In genomic region chr16:85733839-85734170, GRCh38 we compare ENCODE assay signal across 2 cellular contexts.
TF ChIP-seq lines count a peak whose summit lies in the region.

No MANE protein-coding gene starts in this region.

TF ChIP-seq in GM23338, 12 proteins besides CTCF, POLR2A, EP300 and RAD21:
- TF ChIP-seq ETS1 (IDR thresholded peaks at IDR 0.05): no peak
- no peak for TF ChIP-seq ZNF331 (CRISPR knock-in tag; IDR thresholded peaks at IDR 0.05; ENCODE audit: low read depth)
- no peak for TF ChIP-seq ZNF462 (CRISPR knock-in tag; IDR thresholded peaks at IDR 0.05)
- TF ChIP-seq ZNF114 (CRISPR knock-in tag; IDR thresholded peaks at IDR 0.05): no peak
- no peak for TF ChIP-seq POLR2AphosphoS5 (IDR thresholded peaks at IDR 0.05; ENCODE audit: low read depth)
- no peak for TF ChIP-seq EZH2phosphoT487 (IDR thresholded peaks at IDR 0.05; ENCODE audit: unreplicated experiment)
- TF ChIP-seq EZH2 (IDR thresholded peaks at IDR 0.05; ENCODE audit: low read depth, unreplicated experiment): no peak
- no peak for TF ChIP-seq JUNB (IDR thresholded peaks at IDR 0.05; ENCODE audit: unreplicated experiment)
- no peak for TF ChIP-seq REST (IDR thresholded peaks at IDR 0.05; ENCODE audit: unreplicated experiment)
- no peak for TF ChIP-seq CREB1 (CRISPR knock-in tag; IDR thresholded peaks at IDR 0.05; ENCODE audit: low read depth)
- no peak for TF ChIP-seq STAT1 (IDR thresholded peaks at IDR 0.05; ENCODE audit: unreplicated experiment)
- TF ChIP-seq NANOG (IDR thresholded peaks at IDR 0.05; ENCODE audit: borderline replicate concordance): no peak
TF ChIP-seq in GM23338: peak in this region for 0.

TF ChIP-seq in endothelial cell of umbilical vein, 7 proteins besides CTCF, POLR2A, EP300 and RAD21:
- no peak for TF ChIP-seq FOS (IDR thresholded peaks at IDR 0.05; ENCODE audit: borderline replicate concordance, insufficient read depth, low read length)
